In genomic region chr12:24822121-24822899, GRCh38 we compare ENCODE assay signal across 8 cellular contexts.
DNase-seq lines count a peak whose midpoint lies in the region; ATAC-seq and TF ChIP-seq lines count a peak whose summit lies in the region.

No MANE protein-coding gene starts in this region.

- no peaks in the 10 kb centered on the region for H3K4me1 ChIP-seq in effector memory CD4-positive, alpha-beta T cell (ENCODE audit: control insufficient read depth, insufficient read depth, low read length, poor library complexity, severe bottlenecking)
- H3K4me1 ChIP-seq in hepatocyte (ENCODE audit: insufficient read depth): no peaks in the 10 kb centered on the region

- DNase-seq in AG04450 (ENCODE audit: low read depth, low spot score): no peak
- peak; percentile 83 to 86 for DNase-seq in cardiac fibroblast (ENCODE audit: low read depth in 2 of 2)
- DNase-seq in effector memory CD4-positive, alpha-beta T cell: no peak
- DNase-seq in superior temporal gyrus (ENCODE audit: extremely low spot score): no peak
- DNase-seq in activated gamma-delta T cell (lab: John Stamatoyannopoulos, UW): no peak
- no peak for DNase-seq in hepatocyte (ENCODE audit: low spot score)

- peak overlapping the region; percentile 62 for H3K27ac ChIP-seq in AG04450 (ENCODE audit: low read depth, low read length)
- H3K27ac ChIP-seq in effector memory CD4-positive, alpha-beta T cell (ENCODE audit: insufficient read depth, low read length, poor library complexity, severe bottlenecking): no peak overlapping the region
- no peak overlapping the region for H3K27ac ChIP-seq in hepatocyte

- 70% methylated on average over 5 of the region's 5 CpGs for WGBS in hepatocyte (ENCODE audit: low lambda C conversion rate, missing lambda C conversion rate)

- CTCF ChIA-PET in AG04450 (lab: Charles Lee): no interaction called here

- H3K79me2 ChIP-seq in hepatocyte: no peaks in the 10 kb centered on the region

- peak; percentile 66 for ATAC-seq in GM19035 (IDR thresholded peaks at IDR 0.05; ENCODE audit: unreplicated experiment)
- ATAC-seq in HG03066 (IDR thresholded peaks at IDR 0.05; ENCODE audit: low read depth, unreplicated experiment): peak; percentile 64

- no peaks in the 10 kb centered on the region for H3K36me3 ChIP-seq in effector memory CD4-positive, alpha-beta T cell (ENCODE audit: control insufficient read depth, insufficient read depth, low read length)
- H3K36me3 ChIP-seq in hepatocyte (replicated peaks; ENCODE audit: insufficient read depth, low read depth): no peaks in the 10 kb centered on the region

- H3K4me3 ChIP-seq in AG04450 (ENCODE audit: low read depth, low read length) (no peak overlapping the region), cardiac fibroblast (replicated peaks in 1 of 2; ENCODE audit: low read depth in 2 of 2, low read length in 2 of 2) (no peak overlapping the region), hepatocyte (no peak overlapping the region)
- H3K4me3 ChIP-seq in effector memory CD4-positive, alpha-beta T cell (ENCODE audit: insufficient read depth, low read depth, low read length, poor library complexity, severe bottlenecking): no peak overlapping the region

- H3K9me2 ChIP-seq in hepatocyte (replicated peaks; ENCODE audit: insufficient read depth): no peaks in the 10 kb centered on the region

- H3K4me2 ChIP-seq in hepatocyte: no peak overlapping the region

- H3K27me3 ChIP-seq in AG04450 (ENCODE audit: control insufficient read depth, insufficient read depth, low read length) (no peaks in the 10 kb centered on the region), hepatocyte (no peaks in the 10 kb centered on the region)
- no peaks in the 10 kb centered on the region for H3K27me3 ChIP-seq in effector memory CD4-positive, alpha-beta T cell (replicated peaks; ENCODE audit: control insufficient read depth, insufficient read depth, low read length, poor library complexity, severe bottlenecking)

- TF ChIP-seq CTCF in AG04450 (IDR thresholded peaks at IDR 0.05; ENCODE audit: low read depth, low read length): no peak
- no peak for TF ChIP-seq CTCF in cardiac fibroblast (IDR thresholded peaks at IDR 0.05; ENCODE audit: low read depth, low read length)
- TF ChIP-seq CTCF in hepatocyte (IDR thresholded peaks at IDR 0.05; ENCODE audit: poor library complexity): no peak

- POLR2A ChIA-PET in AG04450 (lab: Yijun Ruan, JAX): no interaction called here

- H3K9me3 ChIP-seq in AG04450 (ENCODE audit: control insufficient read depth, insufficient read depth, low read length): no peaks in the 10 kb centered on the region
- no peaks in the 10 kb centered on the region for H3K9me3 ChIP-seq in effector memory CD4-positive, alpha-beta T cell (ENCODE audit: control insufficient read depth, low read length)
- no peaks in the 10 kb centered on the region for H3K9me3 ChIP-seq in hepatocyte (ENCODE audit: low read depth)

- H2AFZ ChIP-seq in hepatocyte: no peak overlapping the region

- H4K20me1 ChIP-seq in hepatocyte (ENCODE audit: insufficient read depth, poor library complexity, severe bottlenecking): no peaks in the 10 kb centered on the region

Comparison
In these comparisons a context has a peak if more than half of its experiments do, and no peak if none do; other contexts are left out.
1. DNase-seq: peak in cardiac fibroblast (2 of 2); none in AG04450 (single experiment), effector memory CD4-positive, alpha-beta T cell (0 of 3), superior temporal gyrus (single experiment), activated gamma-delta T cell (single experiment) and hepatocyte (single experiment).